In genomic region chr11:117792992-117793391, GRCh38 we compare ENCODE assay signal across 19 cellular contexts. TPM values are rescaled to one million over a fixed set of nuclear protein-coding genes. Genes with fewer than 3 reads are reported as not detected.
A peak's percentile ranks its signal among the peaks of the same experiment; 100 is the strongest.
DNase-seq lines count a peak whose midpoint lies in the region; ATAC-seq, FAIRE-seq and TF ChIP-seq lines count a peak whose summit lies in the region.
"Had no signal": no experiment of that assay in that cellular context is flagged by ENCODE, and none has a peak within 500 bp of the region (broad histone marks: within the 10 kb centered on the region; RNA-seq: fewer than 3 reads in every experiment).

No MANE protein-coding gene starts in this region.

- H3K27me3 ChIP-seq in K562 (ENCODE audit: control insufficient read depth in 2 of 2, insufficient read depth in 2 of 2, low read length in 2 of 2), result peaks cover 18 to 68% of the 10 kb centered on the region in 2 experiments; a peak in 4 of 5 replicates
- H3K27me3 ChIP-seq: SJCRH30 had no signal

- ATAC-seq in K562 (no peak), GM21360 (IDR thresholded peaks at IDR 0.05; ENCODE audit: unreplicated experiment) (no peak)
- ATAC-seq in activated T-helper 17 cell treated with anti-CD3 and anti-CD28 coated beads, Interleukin-2, amount 50 U/mL, for 72 hours (replicated peaks), result no peak
- ATAC-seq: CD8-positive, alpha-beta T cell had no signal

- DNase-seq in NCI-H82 (lab: John Stamatoyannopoulos, UW), result peak; percentile 42
- DNase-seq in NCI-H82 treated with DMSO at 0.1 percent for 48 hours (lab: John Stamatoyannopoulos, UW; ENCODE audit: unreplicated experiment), result no peak
- DNase-seq in NAMALWA (ENCODE audit: low spot score), result peak; percentile 77
- no peak for DNase-seq in K562 (ENCODE audit: extremely low read depth in 1 of 4, low spot score in 3 of 4)
- DNase-seq in substantia nigra (lab: John Stamatoyannopoulos, UW), result peak in 3 of 49 donors; percentile 26 to 42 (median 29)
- DNase-seq in HK-2 (ENCODE audit: unreplicated experiment), result no peak
- DNase-seq: CD8-positive, alpha-beta T cell; GDM1; H9; NCI-H1048; NCI-H146; SJCRH30; T1000 had no signal

- WGBS in K562 (ENCODE audit: insufficient coverage, low coverage, missing lambda C conversion rate), result 0% methylated on average over 6 of the region's 6 CpGs

- H3K79me2 ChIP-seq in K562 (ENCODE audit: control insufficient read depth, insufficient read depth, low read length), result no peaks in the 10 kb centered on the region

- H3K9me1 ChIP-seq in K562 (ENCODE audit: control insufficient read depth, insufficient read depth, low read length), result no peaks in the 10 kb centered on the region

- TF ChIP-seq CTCF in K562 (IDR thresholded peaks at IDR 0.05 in 2 of 3, conservative IDR thresholded peaks at IDR 0.05 in 1 of 3; ENCODE audit: insufficient read depth in 2 of 3, low read depth in 1 of 3, low read length in 3 of 3), result no peak

- H3K36me3 Mint-ChIP-seq in activated T-helper 17 cell treated with anti-CD3 and anti-CD28 coated beads, Interleukin-2, amount 50 U/mL, for 72 hours (ENCODE audit: low read depth), result no peaks in the 10 kb centered on the region
- H3K36me3 Mint-ChIP-seq: CD8-positive, alpha-beta T cell had no signal

- H3K27ac ChIP-seq in K562 (ENCODE audit: extremely low read depth, low read depth, low read length) (no peak overlapping the region), substantia nigra (ENCODE audit: low read depth, low read length, poor library complexity, severe bottlenecking) (peak overlapping the region; percentile 73)
- H3K27ac ChIP-seq: BLaER1 treated with 17β-estradiol and CSF1 and Interleukin-3, amounts not matched to agents 10 nM and 100 nM; SJCRH30 had no signal

- in situ Hi-C loops in K562 (cut with MboI), result no loop called here

- H3K4me2 ChIP-seq in K562 (ENCODE audit: insufficient read depth, low read length), result no peak overlapping the region
- H3K4me2 ChIP-seq: BLaER1 treated with 17β-estradiol and CSF1 and Interleukin-3, amounts not matched to agents 10 nM and 100 nM had no signal

- no peak for TF ChIP-seq RAD21 in K562 (CRISPR knock-in tag; conservative IDR thresholded peaks at IDR 0.05 in 1 of 2, IDR thresholded peaks at IDR 0.05 in 1 of 2)

- peaks cover 5% of the 10 kb centered on the region for H3K4me1 Mint-ChIP-seq in activated T-helper 17 cell treated with anti-CD3 and anti-CD28 coated beads, Interleukin-2, amount 50 U/mL, for 72 hours

- no peak overlapping the region for H3K27ac Mint-ChIP-seq in activated T-helper 17 cell treated with anti-CD3 and anti-CD28 coated beads, Interleukin-2, amount 50 U/mL, for 72 hours
- H3K27ac Mint-ChIP-seq: CD8-positive, alpha-beta T cell; H9 had no signal

- TF ChIP-seq POLR2A in K562 (conservative IDR thresholded peaks at IDR 0.05), result no peak

- H3K9me3 ChIP-seq in K562 (replicated peaks; ENCODE audit: control insufficient read depth, insufficient read depth, low read depth, low read length), result no peaks in the 10 kb centered on the region
- H3K9me3 ChIP-seq: BLaER1 treated with 17β-estradiol and CSF1 and Interleukin-3, amounts not matched to agents 10 nM and 100 nM; SJCRH30 had no signal

- no peak overlapping the region for H3K9ac ChIP-seq in K562 (ENCODE audit: insufficient read depth in 1 of 2, low read depth in 2 of 2, low read length in 2 of 2)
- H3K9ac ChIP-seq: BLaER1 treated with 17β-estradiol and CSF1 and Interleukin-3, amounts not matched to agents 10 nM and 100 nM had no signal

- POLR2A ChIA-PET in K562 (lab: Yijun Ruan, JAX), result interaction anchor here (0.7 kb wide), 1 partner anchor 68 kb away, joined by 4 read pairs; no protein-coding TSS in a partner anchor

- peaks cover 50% of the 10 kb centered on the region for H3K27me3 Mint-ChIP-seq in activated T-helper 17 cell treated with anti-CD3 and anti-CD28 coated beads, Interleukin-2, amount 50 U/mL, for 72 hours

- intact Hi-C loops in K562 (cut with micrococcal nuclease), result no loop called here

- H4K20me1 ChIP-seq in K562 (replicated peaks; ENCODE audit: control insufficient read depth, insufficient read depth, low read length), result peaks cover 5% of the 10 kb centered on the region; the same call in 1 of the 2 replicates

- H3K36me3 ChIP-seq in K562 (ENCODE audit: control insufficient read depth, insufficient read depth, low read length), result no peaks in the 10 kb centered on the region
- H3K36me3 ChIP-seq: BLaER1 treated with 17β-estradiol and CSF1 and Interleukin-3, amounts not matched to agents 10 nM and 100 nM; SJCRH30 had no signal

- BruUV-seq in K562 (replicated peaks; lab: Mats Ljungman, UMichigan), result no TSS peak

- no peak for TF ChIP-seq EP300 in K562 (IDR thresholded peaks at IDR 0.05; ENCODE audit: low read length)

- H3K9me3 Mint-ChIP-seq in activated T-helper 17 cell treated with anti-CD3 and anti-CD28 coated beads, Interleukin-2, amount 50 U/mL, for 72 hours, result no peaks in the 10 kb centered on the region
- H3K9me3 Mint-ChIP-seq: CD8-positive, alpha-beta T cell; H9 had no signal

- H3K4me3 Mint-ChIP-seq in activated T-helper 17 cell treated with anti-CD3 and anti-CD28 coated beads, Interleukin-2, amount 50 U/mL, for 72 hours, result no peak overlapping the region
- H3K4me3 Mint-ChIP-seq: CD8-positive, alpha-beta T cell; H9 had no signal

- CTCF ChIA-PET in K562 (lab: Yijun Ruan, JAX; ENCODE audit: low intra/inter-chr PET ratio), result no interaction called here

- no peak for FAIRE-seq in K562 (lab: Jason Lieb, UNC)

- H3K4me3 ChIP-seq in K562, result no peak overlapping the region
- H3K4me3 ChIP-seq: BLaER1 treated with 17β-estradiol and CSF1 and Interleukin-3, amounts not matched to agents 10 nM and 100 nM; SJCRH30 had no signal

- no peak overlapping the region for H2AFZ ChIP-seq in K562 (ENCODE audit: low read depth, low read length)

- H3K4me1 ChIP-seq in K562 (replicated peaks in 1 of 2; ENCODE audit: control insufficient read depth in 2 of 2, insufficient read depth in 2 of 2, low read length in 2 of 2), result peaks cover 0 to 19% of the 10 kb centered on the region in 2 experiments; a peak in 1 of 5 replicates
- H3K4me1 ChIP-seq: BLaER1 treated with 17β-estradiol and CSF1 and Interleukin-3, amounts not matched to agents 10 nM and 100 nM had no signal

TF ChIP-seq in K562, 482 proteins besides CTCF, POLR2A, EP300 and RAD21:
- peak; percentile 61 for TF ChIP-seq NFIC (IDR thresholded peaks at IDR 0.05)
- TF ChIP-seq FOXK2 (conservative IDR thresholded peaks at IDR 0.05 in 1 of 2, IDR thresholded peaks at IDR 0.05 in 1 of 2; ENCODE audit: low read depth in 2 of 2), result no peak
TF ChIP-seq in K562: peak in this region for 1.

RNA-seq across cellular contexts. Expression of gene DSCAML1, which starts 4.0 kb away (rescaled TPM):
- total RNA-seq in K562 (2011; cell fraction: chromatin; rRNA removed; ENCODE audit: low replicate concordance), result not detected in 2 replicates
- not detected in 2 replicates for total RNA-seq in K562 (2011; cell fraction: nucleolus; rRNA removed)
- not detected in 2 replicates for total RNA-seq in K562 (2011; cell fraction: nucleoplasm; rRNA removed)
- total RNA-seq in K562 (2014; rRNA removed) (not detected in 2 replicates), K562 (2014; rRNA removed; fragmentation: Illumina TruSeq; extraction: Trizol) (not detected in 2 replicates), K562 (2015; rRNA removed; fragmentation: Illumina TruSeq; extraction: Trizol) (not detected in 2 replicates), K562 (2021) (not detected in 2 replicates)
- polyA plus RNA-seq in K562 (2011; rRNA removed) (not detected in 2 replicates), K562 (2014; fragmentation: Illumina TruSeq; extraction: Trizol) (not detected in 2 replicates), K562 (2014; fragmentation: Nextera tagmentation; extraction: Ambion mirVana) (not detected), K562 (2014; rRNA removed) (not detected in 2 replicates)
- not detected in 2 replicates for polyA plus RNA-seq in K562 (2011; cell fraction: cytosol; rRNA removed)
- not detected in 2 replicates for polyA plus RNA-seq in K562 (2011; cell fraction: nucleus; rRNA removed)
- polyA plus RNA-seq in K562 (2012), result not detected in 2 replicates
- polyA minus RNA-seq in K562 (2011; rRNA and poly(A)+ RNA removed), result not detected in 2 replicates
- not detected in 2 replicates for polyA minus RNA-seq in K562 (2011; cell fraction: cytosol; rRNA and poly(A)+ RNA removed)
- polyA minus RNA-seq in K562 (2011; cell fraction: nucleus; rRNA and poly(A)+ RNA removed), result not detected in 2 replicates
- 1 to 10 TPM in 1 of 2 donors, not detected in 1; 2.8 TPM for total RNA-seq in activated T-helper 17 cell treated with anti-CD3 and anti-CD28 coated beads, Interleukin-2, amount 50 U/mL, for 72 hours
- total RNA-seq: Daoy, HT-29, MCF 10A, SJCRH30 had no signal

RNA-seq across cellular contexts. Expression of gene FXYD2, which starts 31.6 kb away (rescaled TPM):
- total RNA-seq in K562 (2011; cell fraction: chromatin; rRNA removed; ENCODE audit: low replicate concordance), result not detected in 2 replicates
- total RNA-seq in K562 (2011; cell fraction: nucleolus; rRNA removed), result not detected in 2 replicates
- not detected in 2 replicates for total RNA-seq in K562 (2011; cell fraction: nucleoplasm; rRNA removed)
- not detected in 2 replicates for total RNA-seq in K562 (2014; rRNA removed)
- total RNA-seq in K562 (2014; rRNA removed; fragmentation: Illumina TruSeq; extraction: Trizol), result not detected in 2 replicates
- total RNA-seq in K562 (2015; rRNA removed; fragmentation: Illumina TruSeq; extraction: Trizol), result not detected in 2 replicates
- 0.29 TPM in 1 of 2 replicates, not detected in the other for total RNA-seq in K562 (2021)
- polyA plus RNA-seq in K562 (2011; rRNA removed), result not detected in 2 replicates
- not detected in 2 replicates for polyA plus RNA-seq in K562 (2011; cell fraction: cytosol; rRNA removed)
- not detected in 2 replicates for polyA plus RNA-seq in K562 (2011; cell fraction: nucleus; rRNA removed)
- not detected in 2 replicates for polyA plus RNA-seq in K562 (2012)
- polyA plus RNA-seq in K562 (2014; fragmentation: Illumina TruSeq; extraction: Trizol), result not detected in 2 replicates
- not detected for polyA plus RNA-seq in K562 (2014; fragmentation: Nextera tagmentation; extraction: Ambion mirVana)
- polyA plus RNA-seq in K562 (2014; rRNA removed), result not detected in 2 replicates
- not detected in 2 replicates for polyA minus RNA-seq in K562 (2011; rRNA and poly(A)+ RNA removed)
- polyA minus RNA-seq in K562 (2011; cell fraction: cytosol; rRNA and poly(A)+ RNA removed), result not detected in 2 replicates
- not detected in 2 replicates for polyA minus RNA-seq in K562 (2011; cell fraction: nucleus; rRNA and poly(A)+ RNA removed)
- 1 to 10 TPM in 1 of 2 donors, not detected in 1; 1.4 TPM for total RNA-seq in activated T-helper 17 cell treated with anti-CD3 and anti-CD28 coated beads, Interleukin-2, amount 50 U/mL, for 72 hours
- total RNA-seq: Daoy, MCF 10A had no signal

Comparison
In these comparisons a context has a peak if more than half of its experiments do, and no peak if none do; other contexts are left out.
1. DNase-seq: peak in NCI-H82 (single experiment) and NAMALWA (single experiment); none in NCI-H82 treated with DMSO at 0.1 percent for 48 hours (single experiment), K562 (0 of 4) and HK-2 (single experiment).